ENCODE assay signal across 14 cellular contexts in the genomic region with DNA sequence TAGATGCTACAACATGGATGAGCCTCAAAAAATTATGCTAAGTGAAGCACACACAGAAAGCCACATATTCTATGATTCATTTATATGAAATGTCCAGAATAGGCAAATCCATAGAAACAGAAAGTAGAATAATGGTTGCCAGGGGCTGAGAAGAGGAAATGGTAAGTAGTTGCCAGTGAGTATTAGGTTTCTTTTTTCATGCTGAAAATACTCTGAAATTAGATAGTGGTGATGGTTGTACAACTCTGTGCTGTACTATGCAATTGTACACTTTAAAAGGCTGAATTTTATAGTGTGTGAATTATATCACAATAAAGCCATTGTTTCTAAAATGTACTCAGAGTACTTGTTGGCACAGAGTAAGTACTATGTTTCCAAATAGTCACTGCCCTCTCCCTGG. TPM values are rescaled to one million over a fixed set of nuclear protein-coding genes. Genes with fewer than 3 reads are reported as not detected.
DNase-seq lines count a peak whose midpoint lies in the region; ATAC-seq, FAIRE-seq and TF ChIP-seq lines count a peak whose summit lies in the region.
"Had no signal": no experiment of that assay in that cellular context is flagged by ENCODE, and none has a peak within 500 bp of the region (broad histone marks: within the 10 kb centered on the region; RNA-seq: fewer than 3 reads in every experiment).

No MANE protein-coding gene starts in this region.

- DNase-seq in activated CD4-positive, CD25-positive, alpha-beta regulatory T cell (lab: John Stamatoyannopoulos, UW): no peak
- DNase-seq in RPMI7951 (ENCODE audit: low read depth) (peak; percentile 67), osteoblast (ENCODE audit: insufficient read length, low spot score, missing footprints) (no peak), cardiac septum (ENCODE audit: low spot score) (no peak), NCI-H526 treated with DMSO at 0.1 percent for 48 hours (lab: John Stamatoyannopoulos, UW) (no peak), HTR-8/SVneo (ENCODE audit: insufficient read length, low spot score) (no peak)
- DNase-seq: BE2C, NCI-H510A had no signal

- peak overlapping the region; percentile 10 for H3K27ac ChIP-seq in osteoblast (ENCODE audit: low read depth, low read length)
- H3K27ac ChIP-seq: gastroesophageal sphincter, right atrium auricular region, thoracic aorta had no signal

- H3K4me1 ChIP-seq in osteoblast (ENCODE audit: insufficient read depth, low read length): peaks cover 16% of the 10 kb centered on the region
- H3K4me1 ChIP-seq: BE2C, gastroesophageal sphincter, right atrium auricular region had no signal

- H3K9me3 ChIP-seq in osteoblast (ENCODE audit: low read depth, low read length): no peaks in the 10 kb centered on the region
- H3K9me3 ChIP-seq: BE2C, gastroesophageal sphincter, right atrium auricular region, thoracic aorta had no signal

- peak; percentile 78 to 86 for ATAC-seq in activated CD4-positive, CD25-positive, alpha-beta regulatory T cell treated with anti-CD3 and anti-CD28 coated beads, Interleukin-2, amount 50 U/mL, for 24 hours
- peak; percentile 46 for ATAC-seq in HG02852 (IDR thresholded peaks at IDR 0.05; ENCODE audit: unreplicated experiment)
- ATAC-seq: gastroesophageal sphincter, HCT116 had no signal

- TF ChIP-seq CTCF in osteoblast (IDR thresholded peaks at IDR 0.05; ENCODE audit: extremely low read depth, low read depth, low read length): no peak

- no peak for FAIRE-seq in HTR-8/SVneo (lab: Jason Lieb, UNC)

- H3K4me3 ChIP-seq in osteoblast (ENCODE audit: insufficient read depth, low read length): no peak overlapping the region
- H3K4me3 ChIP-seq: gastroesophageal sphincter, right atrium auricular region, thoracic aorta had no signal

- H3K79me2 ChIP-seq in osteoblast (ENCODE audit: insufficient read depth, low read length): no peaks in the 10 kb centered on the region

- intact Hi-C loops in cardiac septum (cut with DNase I): no loop called here

- no peaks in the 10 kb centered on the region for H3K36me3 ChIP-seq in osteoblast (ENCODE audit: insufficient read depth, low read length)
- H3K36me3 ChIP-seq: BE2C, gastroesophageal sphincter, right atrium auricular region, thoracic aorta had no signal

- H2AFZ ChIP-seq in osteoblast (ENCODE audit: low read length): no peak overlapping the region

- H4K20me1 ChIP-seq in osteoblast (ENCODE audit: insufficient read depth, low read length): no peaks in the 10 kb centered on the region

- H3K4me2 ChIP-seq in osteoblast (ENCODE audit: insufficient read depth, low read length): peak overlapping the region; percentile 32

- H3K27me3 ChIP-seq in osteoblast (ENCODE audit: insufficient read depth, low read length): no peaks in the 10 kb centered on the region
- H3K27me3 ChIP-seq: BE2C, gastroesophageal sphincter, right atrium auricular region had no signal

RNA-seq across cellular contexts. Expression of a gene that starts 15.5 kb away (rescaled TPM):
- 0.12 and 0.20 TPM in 2 replicates for total RNA-seq in RPMI7951 (2014; rRNA removed; shearing (Covaris generic))
- total RNA-seq in osteoblast (under 0.01 TPM in 1 of 2 replicates, not detected in the other), cardiac septum (0.19 TPM)
